ENCODE assay signal across 1 cellular context in genomic region chr13:40158218-40158617, GRCh38.
TF ChIP-seq lines count a peak whose summit lies in the region.

No MANE protein-coding gene starts in this region.

TF ChIP-seq in K562, 482 proteins besides CTCF, POLR2A, EP300 and RAD21:
- TF ChIP-seq BCLAF1 (IDR thresholded peaks at IDR 0.05; ENCODE audit: borderline replicate concordance in 1 of 2, control insufficient read depth in 1 of 2, low read depth in 2 of 2, low read length in 1 of 2) (no peak), MEF2D (tag; conservative IDR thresholded peaks at IDR 0.05; ENCODE audit: low read depth) (no peak), ZBTB17 (CRISPR knock-in tag; IDR thresholded peaks at IDR 0.05) (peak; percentile 86)
